3 cellular contexts compared by ENCODE assay signal in the genomic region with DNA sequence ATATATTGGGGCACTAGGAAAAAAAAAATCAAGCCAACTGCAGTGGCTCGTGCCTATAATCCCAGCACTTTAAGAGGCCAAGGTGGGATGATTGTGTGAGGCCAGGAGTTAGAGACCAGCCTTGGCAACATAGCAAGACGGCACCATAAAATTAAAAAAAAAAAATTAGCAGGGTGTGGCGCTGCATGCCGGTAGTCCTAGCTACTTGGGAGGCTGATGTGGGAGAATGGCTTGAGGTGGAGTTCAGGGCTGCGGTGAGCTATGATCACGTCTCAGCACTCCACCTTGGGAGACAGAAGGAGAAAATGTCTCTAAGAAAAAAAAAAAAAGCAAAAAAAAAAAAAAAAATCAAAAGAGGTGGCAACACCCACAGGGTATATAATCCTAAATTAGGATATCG.
"Had no signal": no experiment of that assay in that cellular context is flagged by ENCODE, and none has a peak within 500 bp of the region (broad histone marks: within the 10 kb centered on the region; RNA-seq: fewer than 3 reads in every experiment).

No MANE protein-coding gene starts in this region.

- ATAC-seq: GM12878 had no signal

- H3K4me3 ChIP-seq: GM12878 had no signal

- DNase-seq: GDM1, GF-D8 had no signal
